Comparison of ENCODE assay signal across 18 cellular contexts in the genomic region with DNA sequence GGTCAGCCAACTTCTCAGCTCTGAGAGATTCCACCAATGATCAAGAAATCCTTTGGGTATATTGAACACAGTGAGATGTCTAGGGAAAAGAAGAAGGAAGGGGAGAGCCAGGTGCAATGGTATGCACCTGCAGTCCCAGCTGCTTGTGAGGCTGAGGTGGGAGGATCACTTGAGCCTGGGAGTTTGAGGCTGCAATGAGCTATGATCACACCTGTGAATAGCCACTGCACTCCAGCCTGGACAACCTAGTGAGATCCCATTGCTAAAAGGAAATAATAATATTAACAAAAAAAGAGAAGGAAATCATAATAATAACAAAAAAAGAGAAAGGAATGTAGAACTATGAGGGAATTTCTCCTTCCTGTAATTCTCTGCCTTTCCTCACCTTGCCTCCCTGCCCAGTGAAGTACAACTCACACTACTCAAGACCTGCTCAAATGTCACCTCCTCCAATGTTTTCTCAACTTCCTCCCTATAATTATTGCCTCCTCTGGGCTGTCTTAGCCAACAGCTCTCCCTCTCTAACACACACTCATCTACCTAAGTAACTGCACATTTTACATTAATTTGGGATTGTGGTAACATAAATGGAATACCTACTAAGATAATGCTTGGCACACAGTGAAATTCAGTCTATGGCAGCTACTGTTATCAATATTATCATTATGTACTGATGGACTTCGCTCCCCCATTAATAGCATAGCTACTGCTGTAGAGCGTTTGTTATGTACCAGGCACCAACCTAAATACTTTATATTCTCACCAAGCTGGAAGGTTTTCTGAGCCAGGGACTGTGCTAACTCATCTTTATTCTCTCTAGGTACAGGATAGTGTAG.
A peak's percentile ranks its signal among the peaks of the same experiment; 100 is the strongest.
DNase-seq lines count a peak whose midpoint lies in the region; ATAC-seq, FAIRE-seq and TF ChIP-seq lines count a peak whose summit lies in the region.
"Had no signal": no experiment of that assay in that cellular context is flagged by ENCODE, and none has a peak within 500 bp of the region (broad histone marks: within the 10 kb centered on the region; RNA-seq: fewer than 3 reads in every experiment).

No MANE protein-coding gene starts in this region.

- H3K4me3 ChIP-seq in Loucy (ENCODE audit: low read length, poor library complexity, severe bottlenecking) (peak overlapping the region; percentile 53), K562 (no peak overlapping the region), SJCRH30 (no peak overlapping the region)
- no peak overlapping the region for H3K4me3 ChIP-seq in CD8-positive, alpha-beta memory T cell (ENCODE audit: low read length)
- H3K4me3 ChIP-seq: adrenal gland, ovary had no signal

- no peaks in the 10 kb centered on the region for H3F3A ChIP-seq in Loucy (ENCODE audit: low read depth)

- peaks cover 16% of the 10 kb centered on the region for H3K4me1 ChIP-seq in Loucy (ENCODE audit: insufficient read depth, low read length, poor library complexity, severe bottlenecking)
- H3K4me1 ChIP-seq in K562 (replicated peaks in 1 of 2; ENCODE audit: control insufficient read depth in 2 of 2, insufficient read depth in 2 of 2, low read length in 2 of 2): peaks cover 20 to 26% of the 10 kb centered on the region in 2 experiments
- H3K4me1 ChIP-seq in CD8-positive, alpha-beta memory T cell (ENCODE audit: insufficient read depth, low read length): no peaks in the 10 kb centered on the region
- no peaks in the 10 kb centered on the region for H3K4me1 ChIP-seq in SJCRH30

- H3K27ac Mint-ChIP-seq in stimulated activated memory B cell treated with anti-CD40 and anti-IgM and Interleukin-4, amounts not matched to agents 10 μg/mL and 1 μg/mL and 100 μg/mL, for 72 hours: peak overlapping the region; percentile 80
- no peak overlapping the region for H3K27ac Mint-ChIP-seq in CD8-positive, alpha-beta memory T cell
- H3K27ac Mint-ChIP-seq: activated CD4-positive, alpha-beta memory T cell treated with anti-CD3 and anti-CD28 coated beads for 36 hours; CD4-positive, alpha-beta T cell had no signal

- ATAC-seq in GM19324 (IDR thresholded peaks at IDR 0.05; ENCODE audit: low FRiP score, unreplicated experiment) (peak; percentile 11), K562 (peak; percentile 31)
- no peak for ATAC-seq in stimulated activated memory B cell treated with anti-CD40 and anti-IgM and Interleukin-4, amounts not matched to agents 10 μg/mL and 1 μg/mL and 100 μg/mL, for 72 hours

- no peaks in the 10 kb centered on the region for H3K27me3 Mint-ChIP-seq in stimulated activated memory B cell treated with anti-CD40 and anti-IgM and Interleukin-4, amounts not matched to agents 10 μg/mL and 1 μg/mL and 100 μg/mL, for 72 hours
- H3K27me3 Mint-ChIP-seq in CD8-positive, alpha-beta memory T cell: peaks cover 17 to 34% of the 10 kb centered on the region in 2 donors

- H3K4me1 Mint-ChIP-seq in stimulated activated memory B cell treated with anti-CD40 and anti-IgM and Interleukin-4, amounts not matched to agents 10 μg/mL and 1 μg/mL and 100 μg/mL, for 72 hours: peaks cover 34% of the 10 kb centered on the region
- peaks cover 0 to 10% (median 5%) of the 10 kb centered on the region in 3 donors for H3K4me1 Mint-ChIP-seq in CD8-positive, alpha-beta memory T cell

- H3K36me3 Mint-ChIP-seq in stimulated activated memory B cell treated with anti-CD40 and anti-IgM and Interleukin-4, amounts not matched to agents 10 μg/mL and 1 μg/mL and 100 μg/mL, for 72 hours: no peaks in the 10 kb centered on the region
- peaks cover 0 to 2% (median 0%) of the 10 kb centered on the region in 3 donors for H3K36me3 Mint-ChIP-seq in CD8-positive, alpha-beta memory T cell
- H3K36me3 Mint-ChIP-seq: activated CD4-positive, alpha-beta memory T cell treated with anti-CD3 and anti-CD28 coated beads for 36 hours had no signal

- no TSS peak for BruUV-seq in K562 (replicated peaks; lab: Mats Ljungman, UMichigan)

- H3K27ac ChIP-seq in K562 (ENCODE audit: extremely low read depth, low read depth, low read length) (peak overlapping the region; percentile 67; the same call in 2 of the 3 replicates), SJCRH30 (no peak overlapping the region)
- H3K27ac ChIP-seq in CD8-positive, alpha-beta memory T cell (ENCODE audit: low read depth, low read length): no peak overlapping the region
- H3K27ac ChIP-seq: ovary had no signal

- POLR2A ChIA-PET in K562 (lab: Yijun Ruan, JAX): interaction anchor here (0.9 to 1.0 kb wide), 2 partner anchors 9 to 31 kb away, joined by 3 to 4 read pairs; no protein-coding TSS in a partner anchor
- POLR2A ChIA-PET in CD8-positive, alpha-beta memory T cell (lab: Charles Lee): no interaction called here

- no peaks in the 10 kb centered on the region for H3K9me2 ChIP-seq in Loucy (replicated peaks; ENCODE audit: low read depth, low read length)
- H3K9me2 ChIP-seq: SK-N-SH had no signal

- intact Hi-C loops in K562 (cut with micrococcal nuclease): no loop called here

- H2AFZ ChIP-seq in Loucy (ENCODE audit: low read length) (peak overlapping the region; percentile 25), K562 (ENCODE audit: low read depth, low read length) (no peak overlapping the region)

- TF ChIP-seq POLR2A in K562 (conservative IDR thresholded peaks at IDR 0.05): no peak

- TF ChIP-seq CTCF in Loucy (conservative IDR thresholded peaks at IDR 0.05; ENCODE audit: low read length): no peak
- no peak for TF ChIP-seq CTCF in K562 (IDR thresholded peaks at IDR 0.05 in 2 of 3, conservative IDR thresholded peaks at IDR 0.05 in 1 of 3; ENCODE audit: insufficient read depth in 2 of 3, low read depth in 1 of 3, low read length in 3 of 3)

- CTCF ChIA-PET in K562 (lab: Yijun Ruan, JAX; ENCODE audit: low intra/inter-chr PET ratio): no interaction called here
- CTCF ChIA-PET in CD8-positive, alpha-beta memory T cell (lab: Charles Lee): no interaction called here

- H3K4me2 ChIP-seq in Loucy (ENCODE audit: low read depth, low read length, poor library complexity, severe bottlenecking): peak overlapping the region; percentile 56
- H3K4me2 ChIP-seq in K562 (ENCODE audit: insufficient read depth, low read length): no peak overlapping the region

- H3K27me3 ChIP-seq in Loucy (ENCODE audit: insufficient read depth, low read length, poor library complexity, severe bottlenecking): no peaks in the 10 kb centered on the region
- H3K27me3 ChIP-seq in K562 (ENCODE audit: control insufficient read depth in 2 of 2, insufficient read depth in 2 of 2, low read length in 2 of 2): no peaks in the 10 kb centered on the region
- H3K27me3 ChIP-seq in CD8-positive, alpha-beta memory T cell (ENCODE audit: insufficient read depth, low read length, poor library complexity, severe bottlenecking): no peaks in the 10 kb centered on the region
- H3K27me3 ChIP-seq in SJCRH30: no peaks in the 10 kb centered on the region
- H3K27me3 ChIP-seq: adrenal gland, ovary had no signal

- no peaks in the 10 kb centered on the region for H3K79me2 ChIP-seq in Loucy (ENCODE audit: insufficient read depth, low read length)
- H3K79me2 ChIP-seq in K562 (ENCODE audit: control insufficient read depth, insufficient read depth, low read length): peaks cover 17% of the 10 kb centered on the region; the same call in 1 of the 3 replicates

- H3K36me3 ChIP-seq in Loucy (ENCODE audit: insufficient read depth, low read length) (no peaks in the 10 kb centered on the region), K562 (ENCODE audit: control insufficient read depth, insufficient read depth, low read length) (peaks cover under 1% of the 10 kb centered on the region; the same call in 1 of the 3 replicates), SJCRH30 (no peaks in the 10 kb centered on the region)
- no peaks in the 10 kb centered on the region for H3K36me3 ChIP-seq in CD8-positive, alpha-beta memory T cell (ENCODE audit: insufficient read depth, low read length)
- H3K36me3 ChIP-seq: adrenal gland, ovary had no signal

- peak overlapping the region; percentile 24 for H3K4me3 Mint-ChIP-seq in stimulated activated memory B cell treated with anti-CD40 and anti-IgM and Interleukin-4, amounts not matched to agents 10 μg/mL and 1 μg/mL and 100 μg/mL, for 72 hours
- no peak overlapping the region for H3K4me3 Mint-ChIP-seq in CD8-positive, alpha-beta memory T cell
- H3K4me3 Mint-ChIP-seq: activated CD4-positive, alpha-beta memory T cell treated with anti-CD3 and anti-CD28 coated beads for 36 hours; CD4-positive, alpha-beta T cell had no signal

- DNase-seq in K562 (ENCODE audit: extremely low read depth in 1 of 4, low spot score in 3 of 4): no peak
- DNase-seq in OCI-M2 (lab: John Stamatoyannopoulos, UW; ENCODE audit: unreplicated experiment): no peak
- DNase-seq in CD8-positive, alpha-beta memory T cell: no peak
- DNase-seq in SJCRH30: no peak
- DNase-seq in NCI-H510A treated with DMSO at 0.1 percent for 48 hours (lab: John Stamatoyannopoulos, UW): no peak
- DNase-seq: activated CD4-positive, alpha-beta memory T cell treated with anti-CD3 and anti-CD28 coated beads for 36 hours; adrenal gland; CD4-positive, alpha-beta T cell; NCI-H1048; NCI-H2171 treated with DMSO at 0.1 percent for 48 hours; NK-92 treated with Interleukin-12 subunit alpha and Interleukin-12 subunit beta, amount 100 ng/mL, for 24 hours; ovary; SK-N-SH; stimulated activated naive CD4-positive, alpha-beta T cell treated with Interleukin-2 at 50 U/mL for 16 hours had no signal

- FAIRE-seq in K562 (lab: Jason Lieb, UNC): no peak
- FAIRE-seq: islet of Langerhans had no signal

- TF ChIP-seq RAD21 in K562 (CRISPR knock-in tag; conservative IDR thresholded peaks at IDR 0.05 in 1 of 2, IDR thresholded peaks at IDR 0.05 in 1 of 2): no peak

- H3K9me3 ChIP-seq in Loucy (ENCODE audit: insufficient read depth, low read depth, low read length): no peaks in the 10 kb centered on the region
- H3K9me3 ChIP-seq in K562 (replicated peaks; ENCODE audit: control insufficient read depth, insufficient read depth, low read depth, low read length): no peaks in the 10 kb centered on the region
- no peaks in the 10 kb centered on the region for H3K9me3 ChIP-seq in CD8-positive, alpha-beta memory T cell (ENCODE audit: low read length)
- H3K9me3 ChIP-seq in SJCRH30 (replicated peaks): no peaks in the 10 kb centered on the region
- H3K9me3 ChIP-seq: adrenal gland, ovary, SK-N-SH had no signal

- in situ Hi-C loops in K562 (cut with MboI): no loop called here

- 78% methylated on average over 2 of the region's 2 CpGs for WGBS in K562 (ENCODE audit: insufficient coverage, low coverage, missing lambda C conversion rate)

- H3K9ac ChIP-seq in Loucy (ENCODE audit: low read depth, low read length, poor library complexity, severe bottlenecking) (peak overlapping the region; percentile 20), K562 (ENCODE audit: insufficient read depth in 1 of 2, low read depth in 2 of 2, low read length in 2 of 2) (peak overlapping the region in 1 of 2 experiments; percentile 20; a peak in 1 of 4 replicates)
- H3K9ac ChIP-seq: SK-N-SH had no signal

- no peaks in the 10 kb centered on the region for H3K9me3 Mint-ChIP-seq in stimulated activated memory B cell treated with anti-CD40 and anti-IgM and Interleukin-4, amounts not matched to agents 10 μg/mL and 1 μg/mL and 100 μg/mL, for 72 hours
- H3K9me3 Mint-ChIP-seq in CD8-positive, alpha-beta memory T cell: no peaks in the 10 kb centered on the region
- H3K9me3 Mint-ChIP-seq: activated CD4-positive, alpha-beta memory T cell treated with anti-CD3 and anti-CD28 coated beads for 36 hours; CD4-positive, alpha-beta T cell had no signal

- TF ChIP-seq EP300 in K562 (IDR thresholded peaks at IDR 0.05; ENCODE audit: low read length): no peak

- no peaks in the 10 kb centered on the region for H3K9me1 ChIP-seq in K562 (ENCODE audit: control insufficient read depth, insufficient read depth, low read length)

- H4K20me1 ChIP-seq in Loucy (ENCODE audit: insufficient read depth, low read length, poor library complexity, severe bottlenecking) (no peaks in the 10 kb centered on the region), K562 (replicated peaks; ENCODE audit: control insufficient read depth, insufficient read depth, low read length) (no peaks in the 10 kb centered on the region)
